ENCODE assay signal across 1 cellular context in the genomic region with DNA sequence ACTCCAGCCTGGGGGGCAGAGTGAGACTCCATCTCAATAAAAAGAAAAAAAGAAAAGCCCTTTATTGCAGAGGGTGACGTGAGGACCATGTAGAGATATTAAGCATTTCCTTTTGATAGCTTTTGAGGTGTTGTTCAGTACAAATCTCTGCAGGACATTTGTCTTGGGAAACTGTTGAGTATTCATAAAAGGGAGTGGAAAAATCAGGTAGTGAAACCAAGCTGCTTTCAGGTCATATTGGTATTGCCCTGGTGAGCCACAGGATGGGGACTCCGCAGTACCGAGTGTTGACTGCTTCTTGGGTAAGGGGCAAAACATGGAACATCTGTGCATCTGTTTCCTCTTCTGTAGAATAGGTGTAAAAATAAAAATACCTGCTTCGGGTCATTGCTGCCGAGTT.
TF ChIP-seq lines count a peak whose summit lies in the region.

No MANE protein-coding gene starts in this region.

TF ChIP-seq in K562, 482 proteins besides CTCF, POLR2A, EP300 and RAD21 (continued from another document):
- TF ChIP-seq, protein P1, sequence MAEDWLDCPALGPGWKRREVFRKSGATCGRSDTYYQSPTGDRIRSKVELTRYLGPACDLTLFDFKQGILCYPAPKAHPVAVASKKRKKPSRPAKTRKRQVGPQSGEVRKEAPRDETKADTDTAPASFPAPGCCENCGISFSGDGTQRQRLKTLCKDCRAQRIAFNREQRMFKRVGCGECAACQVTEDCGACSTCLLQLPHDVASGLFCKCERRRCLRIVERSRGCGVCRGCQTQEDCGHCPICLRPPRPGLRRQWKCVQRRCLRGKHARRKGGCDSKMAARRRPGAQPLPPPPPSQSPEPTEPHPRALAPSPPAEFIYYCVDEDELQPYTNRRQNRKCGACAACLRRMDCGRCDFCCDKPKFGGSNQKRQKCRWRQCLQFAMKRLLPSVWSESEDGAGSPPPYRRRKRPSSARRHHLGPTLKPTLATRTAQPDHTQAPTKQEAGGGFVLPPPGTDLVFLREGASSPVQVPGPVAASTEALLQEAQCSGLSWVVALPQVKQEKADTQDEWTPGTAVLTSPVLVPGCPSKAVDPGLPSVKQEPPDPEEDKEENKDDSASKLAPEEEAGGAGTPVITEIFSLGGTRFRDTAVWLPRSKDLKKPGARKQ (CRISPR knock-in tag; IDR thresholded peaks at IDR 0.05) = no peak
